In genomic region chr10:12042797-12043651, GRCh38 we compare ENCODE assay signal across 1 cellular context.
TF ChIP-seq lines count a peak whose summit lies in the region.

A gene with protein sequence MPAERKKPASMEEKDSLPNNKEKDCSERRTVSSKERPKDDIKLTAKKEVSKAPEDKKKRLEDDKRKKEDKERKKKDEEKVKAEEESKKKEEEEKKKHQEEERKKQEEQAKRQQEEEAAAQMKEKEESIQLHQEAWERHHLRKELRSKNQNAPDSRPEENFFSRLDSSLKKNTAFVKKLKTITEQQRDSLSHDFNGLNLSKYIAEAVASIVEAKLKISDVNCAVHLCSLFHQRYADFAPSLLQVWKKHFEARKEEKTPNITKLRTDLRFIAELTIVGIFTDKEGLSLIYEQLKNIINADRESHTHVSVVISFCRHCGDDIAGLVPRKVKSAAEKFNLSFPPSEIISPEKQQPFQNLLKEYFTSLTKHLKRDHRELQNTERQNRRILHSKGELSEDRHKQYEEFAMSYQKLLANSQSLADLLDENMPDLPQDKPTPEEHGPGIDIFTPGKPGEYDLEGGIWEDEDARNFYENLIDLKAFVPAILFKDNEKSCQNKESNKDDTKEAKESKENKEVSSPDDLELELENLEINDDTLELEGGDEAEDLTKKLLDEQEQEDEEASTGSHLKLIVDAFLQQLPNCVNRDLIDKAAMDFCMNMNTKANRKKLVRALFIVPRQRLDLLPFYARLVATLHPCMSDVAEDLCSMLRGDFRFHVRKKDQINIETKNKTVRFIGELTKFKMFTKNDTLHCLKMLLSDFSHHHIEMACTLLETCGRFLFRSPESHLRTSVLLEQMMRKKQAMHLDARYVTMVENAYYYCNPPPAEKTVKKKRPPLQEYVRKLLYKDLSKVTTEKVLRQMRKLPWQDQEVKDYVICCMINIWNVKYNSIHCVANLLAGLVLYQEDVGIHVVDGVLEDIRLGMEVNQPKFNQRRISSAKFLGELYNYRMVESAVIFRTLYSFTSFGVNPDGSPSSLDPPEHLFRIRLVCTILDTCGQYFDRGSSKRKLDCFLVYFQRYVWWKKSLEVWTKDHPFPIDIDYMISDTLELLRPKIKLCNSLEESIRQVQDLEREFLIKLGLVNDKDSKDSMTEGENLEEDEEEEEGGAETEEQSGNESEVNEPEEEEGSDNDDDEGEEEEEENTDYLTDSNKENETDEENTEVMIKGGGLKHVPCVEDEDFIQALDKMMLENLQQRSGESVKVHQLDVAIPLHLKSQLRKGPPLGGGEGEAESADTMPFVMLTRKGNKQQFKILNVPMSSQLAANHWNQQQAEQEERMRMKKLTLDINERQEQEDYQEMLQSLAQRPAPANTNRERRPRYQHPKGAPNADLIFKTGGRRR (minus strand): TSS chr10:12042809. CDS start chr10:12035423, 7,386 bp downstream.

TF ChIP-seq in K562, 482 proteins besides CTCF, POLR2A, EP300 and RAD21 (continued from another document and continues in another):
- TF ChIP-seq, protein P1, sequence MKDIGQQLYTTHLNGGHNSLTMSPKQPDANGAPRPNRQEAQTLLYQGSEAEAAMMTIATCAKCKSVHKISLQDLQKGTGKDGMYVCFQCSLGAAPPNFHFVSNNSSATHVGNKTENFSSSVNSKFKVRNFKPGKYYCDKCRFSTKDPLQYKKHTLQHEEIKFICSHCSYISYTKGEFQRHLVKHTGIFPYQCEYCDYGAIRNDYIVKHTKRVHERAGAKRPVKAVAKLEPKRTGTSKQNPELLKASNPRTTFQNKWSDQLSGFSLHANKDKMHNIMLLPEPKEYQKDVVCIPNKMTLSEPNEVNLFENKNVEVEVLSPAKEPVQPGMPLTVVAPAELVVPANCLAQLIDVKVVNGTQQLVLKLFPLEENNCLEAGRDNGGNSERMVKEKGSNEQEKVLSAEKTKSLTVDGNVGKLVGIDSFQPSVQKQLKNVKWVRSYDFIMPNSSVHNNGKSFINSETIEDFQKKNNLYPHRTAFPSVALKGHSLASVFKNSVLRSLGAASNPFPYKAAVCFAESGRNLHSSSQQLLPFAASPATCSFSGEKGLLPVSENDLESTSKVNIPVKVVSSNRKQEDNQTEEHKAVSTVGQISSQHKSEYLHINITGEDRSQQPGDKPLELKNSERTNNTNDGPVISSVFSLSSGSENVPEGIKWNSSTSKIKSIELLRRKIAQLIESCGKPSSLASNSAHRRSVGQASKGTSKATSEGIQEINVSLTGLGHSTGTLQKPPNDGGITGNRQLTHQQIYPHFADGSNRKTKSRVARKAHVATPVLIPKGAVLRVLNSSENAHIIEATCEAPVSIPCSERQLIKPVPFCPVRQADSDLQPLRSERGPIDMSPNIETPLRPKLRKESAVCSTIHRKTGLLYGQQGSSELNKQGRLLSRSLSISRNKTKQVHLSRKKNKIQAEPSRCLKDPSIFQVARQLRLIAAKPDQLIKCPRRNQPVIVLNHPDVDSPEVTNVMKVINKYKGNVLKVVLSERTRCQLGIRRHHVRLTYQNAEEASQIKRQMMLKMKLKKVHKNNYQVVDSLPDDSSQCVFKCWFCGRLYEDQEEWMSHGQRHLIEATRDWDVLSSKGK (CRISPR knock-in tag; IDR thresholded peaks at IDR 0.05) = no peak
- no peak for TF ChIP-seq TGIF2 (CRISPR knock-in tag; IDR thresholded peaks at IDR 0.05)
- TF ChIP-seq ZNF197 (CRISPR knock-in tag; IDR thresholded peaks at IDR 0.05; ENCODE audit: low read depth) = 0 out of 2 replicates have a peak, but pooled peaks have one; percentile 19
- TF ChIP-seq ZNF232 (CRISPR knock-in tag; IDR thresholded peaks at IDR 0.05) = no peak
- TF ChIP-seq SMARCC2 (IDR thresholded peaks at IDR 0.05; ENCODE audit: low read depth) = no peak
- peak; percentile 64; the same call in 1 of the 2 replicates for TF ChIP-seq MITF (IDR thresholded peaks at IDR 0.05)
- peak; percentile 82 for TF ChIP-seq GABPA (tag; conservative IDR thresholded peaks at IDR 0.05; ENCODE audit: low read depth)
- TF ChIP-seq YY1 (IDR thresholded peaks at IDR 0.05; ENCODE audit: borderline replicate concordance in 1 of 3, control insufficient read depth in 1 of 3, extremely low read depth in 1 of 3, insufficient read depth in 3 of 3, insufficient read length in 1 of 3, insufficient replicate concordance in 2 of 3, low read depth in 1 of 3, low read length in 2 of 3) = peak in 2 of 3 experiments; percentile 64 to 83
- TF ChIP-seq IRF1 (CRISPR knock-in tag; IDR thresholded peaks at IDR 0.05; ENCODE audit: borderline replicate concordance) = no peak
- TF ChIP-seq ZNF280A (IDR thresholded peaks at IDR 0.05; ENCODE audit: low read depth, partially characterized antibody) = no peak
- TF ChIP-seq, protein P2, sequence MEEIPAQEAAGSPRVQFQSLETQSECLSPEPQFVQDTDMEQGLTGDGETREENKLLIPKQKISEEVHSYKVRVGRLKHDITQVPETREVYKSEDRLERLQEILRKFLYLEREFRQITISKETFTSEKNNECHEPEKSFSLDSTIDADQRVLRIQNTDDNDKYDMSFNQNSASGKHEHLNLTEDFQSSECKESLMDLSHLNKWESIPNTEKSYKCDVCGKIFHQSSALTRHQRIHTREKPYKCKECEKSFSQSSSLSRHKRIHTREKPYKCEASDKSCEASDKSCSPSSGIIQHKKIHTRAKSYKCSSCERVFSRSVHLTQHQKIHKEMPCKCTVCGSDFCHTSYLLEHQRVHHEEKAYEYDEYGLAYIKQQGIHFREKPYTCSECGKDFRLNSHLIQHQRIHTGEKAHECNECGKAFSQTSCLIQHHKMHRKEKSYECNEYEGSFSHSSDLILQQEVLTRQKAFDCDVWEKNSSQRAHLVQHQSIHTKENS (CRISPR knock-in tag; IDR thresholded peaks at IDR 0.05) = no peak
- TF ChIP-seq FOXO4 (CRISPR knock-in tag; IDR thresholded peaks at IDR 0.05) = no peak
- 0 out of 2 replicates have a peak, but pooled peaks have one; percentile 10 for TF ChIP-seq ZNF584 (CRISPR knock-in tag; IDR thresholded peaks at IDR 0.05; ENCODE audit: low read depth)
- TF ChIP-seq POLR2H (tag; IDR thresholded peaks at IDR 0.05; ENCODE audit: low read depth) = peak; percentile 54; the same call in 1 of the 2 replicates
- no peak; a peak in 1 of 4 replicates for TF ChIP-seq SIX5 (IDR thresholded peaks at IDR 0.05; ENCODE audit: borderline replicate concordance in 1 of 2, insufficient read depth in 1 of 2, low read depth in 1 of 2, low read length in 2 of 2)
- TF ChIP-seq ZFX (CRISPR knock-in tag; IDR thresholded peaks at IDR 0.05) = peak; percentile 15; the same call in 1 of the 2 replicates
- TF ChIP-seq RBM15 (IDR thresholded peaks at IDR 0.05; ENCODE audit: insufficient read depth, low read length) = no peak
- peak; percentile 39; the same call in 1 of the 2 replicates for TF ChIP-seq SMAD4 (CRISPR knock-in tag; conservative IDR thresholded peaks at IDR 0.05)
- TF ChIP-seq NFATC3 (IDR thresholded peaks at IDR 0.05) = no peak
- TF ChIP-seq POLR2G (IDR thresholded peaks at IDR 0.05; ENCODE audit: low read depth, low read length) = no peak
- TF ChIP-seq FOXM1 (IDR thresholded peaks at IDR 0.05; ENCODE audit: low read depth) = peak; percentile 78
- TF ChIP-seq FOXM1 (CRISPR knock-in tag; IDR thresholded peaks at IDR 0.05; ENCODE audit: low read depth) = no peak; the same call in 1 of the 2 replicates
- no peak for TF ChIP-seq CHD7 (IDR thresholded peaks at IDR 0.05; ENCODE audit: low read depth, low read length)
- TF ChIP-seq ZNF3 (CRISPR knock-in tag; IDR thresholded peaks at IDR 0.05) = no peak
- no peak for TF ChIP-seq HDAC1 (IDR thresholded peaks at IDR 0.05)
